Comparison of ENCODE assay signal across 8 cellular contexts in the genomic region with DNA sequence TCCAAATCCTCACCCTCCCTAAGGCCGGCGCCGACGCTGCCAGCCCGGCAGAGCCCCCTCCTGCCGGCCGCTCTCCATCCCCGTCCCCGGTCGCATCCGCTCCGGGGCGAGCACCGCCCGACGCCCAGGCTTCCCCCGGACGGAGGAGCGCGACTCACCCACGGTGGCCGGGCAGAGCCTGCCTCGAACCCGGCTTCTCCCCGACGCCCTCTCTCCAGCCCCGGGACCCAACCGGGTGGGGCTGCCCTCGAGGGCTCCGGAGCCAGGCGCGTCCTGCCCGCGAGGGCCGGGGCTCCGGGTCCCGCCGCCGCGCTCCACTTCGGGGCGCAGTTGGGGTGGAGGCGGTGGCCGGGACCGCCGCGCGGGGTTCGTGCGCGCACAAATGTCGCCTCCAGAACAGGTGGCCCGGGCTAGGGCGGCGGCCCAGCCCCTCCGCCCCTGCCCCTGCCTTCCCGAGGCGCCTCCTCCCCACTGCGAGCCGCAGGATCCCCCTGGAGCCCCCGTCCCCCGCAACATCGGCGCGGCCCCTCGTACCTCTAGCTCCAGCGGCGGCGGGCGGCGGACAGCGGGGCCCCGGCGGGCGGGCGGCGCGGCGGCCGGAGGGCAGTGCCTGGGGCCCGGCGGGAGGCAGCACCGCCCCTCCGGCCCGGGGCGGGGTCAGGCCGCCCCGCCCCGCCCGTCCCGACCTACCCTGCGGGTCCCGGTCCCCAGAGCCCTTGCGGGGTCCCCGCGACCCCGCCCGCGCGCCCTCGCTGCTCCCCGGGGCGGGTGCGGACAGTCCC. TPM values are rescaled to one million over a fixed set of nuclear protein-coding genes. Genes with fewer than 3 reads are reported as not detected.
A peak's percentile ranks its signal among the peaks of the same experiment; 100 is the strongest.
DNase-seq lines count a peak whose midpoint lies in the region; ATAC-seq and TF ChIP-seq lines count a peak whose summit lies in the region.

TSS of gene A4GALT (minus strand) at position 608 of the 782 bp plus-strand sequence. CDS start 26,919 bp downstream, outside the sequence.

- no peaks in the 10 kb centered on the region for H3K9me3 Mint-ChIP-seq in activated naive CD4-positive, alpha-beta T cell treated with anti-CD3 and anti-CD28 coated beads, Interleukin-2, amount 50 U/mL, for 24 hours
- no peaks in the 10 kb centered on the region for H3K9me3 Mint-ChIP-seq in activated T-cell treated with anti-CD3 and anti-CD28 coated beads, Interleukin-2, amount 50 U/mL, for 72 hours

- peak within 1 kb of the TSS; percentile 81 to 100 (median 98) for H3K4me3 ChIP-seq in heart left ventricle
- H3K4me3 ChIP-seq in rectal smooth muscle tissue (ENCODE audit: low read length) = peak within 1 kb of the TSS; percentile 66

- H3K9ac ChIP-seq in rectal smooth muscle tissue (ENCODE audit: low read length) = peak within 1 kb of the TSS; percentile 30

- no peak within 1 kb of the TSS for H3K27ac Mint-ChIP-seq in activated naive CD4-positive, alpha-beta T cell treated with anti-CD3 and anti-CD28 coated beads, Interleukin-2, amount 50 U/mL, for 24 hours
- no peak within 1 kb of the TSS for H3K27ac Mint-ChIP-seq in activated T-cell treated with anti-CD3 and anti-CD28 coated beads, Interleukin-2, amount 50 U/mL, for 72 hours

- H3K36me3 ChIP-seq in heart left ventricle (peaks cover 0 to 3% (median 0%) of the 10 kb centered on the region in 9 donors), rectal smooth muscle tissue (ENCODE audit: control insufficient read depth, insufficient read depth, low read length) (no peaks in the 10 kb centered on the region)

- no peaks in the 10 kb centered on the region for H3K9me3 ChIP-seq in heart left ventricle

- peak; percentile 59 to 63 for ATAC-seq in activated T-cell treated with anti-CD3 and anti-CD28 coated beads, Interleukin-2, amount 50 U/mL, for 72 hours (replicated peaks in 1 of 2)
- ATAC-seq in heart left ventricle = peak in 3 of 4 donors; percentile 20 to 75 (median 71)
- no peak for ATAC-seq in HG02870 (IDR thresholded peaks at IDR 0.05; ENCODE audit: unreplicated experiment)
- ATAC-seq in HG03280 (IDR thresholded peaks at IDR 0.05; ENCODE audit: unreplicated experiment) = no peak

- TF ChIP-seq POLR2A in heart left ventricle (IDR thresholded peaks at IDR 0.05) = peak in 1 of 2 donors; percentile 53

- peaks cover 19% of the 10 kb centered on the region for H3K4me1 Mint-ChIP-seq in activated naive CD4-positive, alpha-beta T cell treated with anti-CD3 and anti-CD28 coated beads, Interleukin-2, amount 50 U/mL, for 24 hours
- H3K4me1 Mint-ChIP-seq in activated T-cell treated with anti-CD3 and anti-CD28 coated beads, Interleukin-2, amount 50 U/mL, for 72 hours (ENCODE audit: low read depth) = peaks cover 8% of the 10 kb centered on the region

- H3K4me1 ChIP-seq in heart left ventricle = peaks cover 6 to 49% (median 36%) of the 10 kb centered on the region in 12 donors
- H3K4me1 ChIP-seq in rectal smooth muscle tissue (ENCODE audit: control insufficient read depth, insufficient read depth, low read length) = peaks cover 22% of the 10 kb centered on the region

- H3K27ac ChIP-seq in heart left ventricle (peak within 1 kb of the TSS; percentile 90 to 100 (median 98)), rectal smooth muscle tissue (ENCODE audit: low read depth, low read length) (peak within 1 kb of the TSS; percentile 89)

- intact Hi-C loops in heart left ventricle (cut with DNase I) = loop anchor here in 6 of 10 donors (5.0 to 10.0 kb wide), 6 partner anchors 33 to 64 kb away; no protein-coding TSS in a partner anchor

- peaks cover 0 to 30% (median 0%) of the 10 kb centered on the region in 9 donors for H3K27me3 ChIP-seq in heart left ventricle
- H3K27me3 ChIP-seq in rectal smooth muscle tissue (ENCODE audit: control insufficient read depth, insufficient read depth, low read length) = peaks cover 8% of the 10 kb centered on the region

- H3K36me3 Mint-ChIP-seq in activated naive CD4-positive, alpha-beta T cell treated with anti-CD3 and anti-CD28 coated beads, Interleukin-2, amount 50 U/mL, for 24 hours = no peaks in the 10 kb centered on the region
- H3K36me3 Mint-ChIP-seq in activated T-cell treated with anti-CD3 and anti-CD28 coated beads, Interleukin-2, amount 50 U/mL, for 72 hours (ENCODE audit: insufficient read depth in 2 of 2) = peaks cover 5 to 6% of the 10 kb centered on the region in 2 donors

- peaks cover 40% of the 10 kb centered on the region for H3K27me3 Mint-ChIP-seq in activated naive CD4-positive, alpha-beta T cell treated with anti-CD3 and anti-CD28 coated beads, Interleukin-2, amount 50 U/mL, for 24 hours
- H3K27me3 Mint-ChIP-seq in activated T-cell treated with anti-CD3 and anti-CD28 coated beads, Interleukin-2, amount 50 U/mL, for 72 hours (ENCODE audit: low read depth) = peaks cover 67% of the 10 kb centered on the region

- WGBS in heart left ventricle, 4 donors = 0% methylated on average over 7 to 104 of the region's 104 CpGs

- H3K4me3 Mint-ChIP-seq in activated naive CD4-positive, alpha-beta T cell treated with anti-CD3 and anti-CD28 coated beads, Interleukin-2, amount 50 U/mL, for 24 hours = peak within 1 kb of the TSS; percentile 84
- H3K4me3 Mint-ChIP-seq in activated T-cell treated with anti-CD3 and anti-CD28 coated beads, Interleukin-2, amount 50 U/mL, for 72 hours = peak within 1 kb of the TSS; percentile 74 to 91

- DNase-seq in activated naive CD4-positive, alpha-beta T cell treated with Interleukin-2 at 50 U/mL for 16 hours = no peak
- DNase-seq in activated T-cell treated with anti-CD3 and anti-CD28 coated beads, Interleukin-2, amount 50 U/mL, for 72 hours = peak; percentile 19 to 26
- DNase-seq in heart left ventricle = peak in 3 of 5 donors; percentile 40 to 57 (median 52)
- DNase-seq in MV-4-11 (lab: John Stamatoyannopoulos, UW) = no peak

- no peak for TF ChIP-seq CTCF in heart left ventricle (IDR thresholded peaks at IDR 0.05)

RNA-seq across cellular contexts. Expression of gene A4GALT, which starts in this region (rescaled TPM):
- total RNA-seq in activated T-cell treated with anti-CD3 and anti-CD28 coated beads, Interleukin-2, amount 50 U/mL, for 72 hours = under 1 TPM in 1 of 2 donors, not detected in 1; 0.46 TPM
- total RNA-seq in heart left ventricle = 100 to 1,000 TPM in 2 of 9 donors, 10 to 100 TPM in 7; 30.7 to 127 (median 63.4) TPM
- polyA plus RNA-seq in heart left ventricle = 100 to 1,000 TPM in 1 of 2 donors, 10 to 100 TPM in 1; 91.7 to 230 TPM

Comparison
In these comparisons a context has a peak if more than half of its experiments do, and no peak if none do; other contexts are left out.
1. RNA of gene A4GALT (total RNA-seq): 30.7 to 127 TPM in heart left ventricle; 0.46 TPM in activated T-cell treated with anti-CD3 and anti-CD28 coated beads, Interleukin-2, amount 50 U/mL, for 72 hours; every median in the first group is over 10 times any median in the second.
2. Peak in DNase-seq and ATAC-seq in activated T-cell treated with anti-CD3 and anti-CD28 coated beads, Interleukin-2, amount 50 U/mL, for 72 hours; RNA of the gene not detected or under 1 TPM.
3. DNase-seq: peak in heart left ventricle (3 of 5); none in activated naive CD4-positive, alpha-beta T cell treated with Interleukin-2 at 50 U/mL for 16 hours (single experiment) and MV-4-11 (single experiment).
4. ATAC-seq: peak in heart left ventricle (3 of 4); none in HG02870 (single experiment) and HG03280 (single experiment).